ENCODE assay signal across 25 cellular contexts in genomic region chr14:33987565-33988080, GRCh38. TPM values are rescaled to one million over a fixed set of nuclear protein-coding genes. Genes with fewer than 3 reads are reported as not detected.
A peak's percentile ranks its signal among the peaks of the same experiment; 100 is the strongest.
DNase-seq lines count a peak whose midpoint lies in the region; FAIRE-seq and TF ChIP-seq lines count a peak whose summit lies in the region.
"Had no signal": no experiment of that assay in that cellular context is flagged by ENCODE, and none has a peak within 500 bp of the region (broad histone marks: within the 10 kb centered on the region; RNA-seq: fewer than 3 reads in every experiment).

No MANE protein-coding gene starts in this region.

- no peaks in the 10 kb centered on the region for H4K20me1 ChIP-seq in astrocyte (ENCODE audit: insufficient read depth, low read length)
- H4K20me1 ChIP-seq: BLaER1 treated with 17β-estradiol and CSF1 and Interleukin-3, amounts not matched to agents 10 nM and 100 nM had no signal

- H3K27me3 ChIP-seq in astrocyte (ENCODE audit: insufficient read depth, low read length), result no peaks in the 10 kb centered on the region
- H3K27me3 ChIP-seq in stomach smooth muscle (ENCODE audit: control insufficient read depth in 1 of 2, insufficient read depth in 2 of 2, low read length in 2 of 2), result no peaks in the 10 kb centered on the region
- H3K27me3 ChIP-seq: BLaER1 treated with 17β-estradiol and CSF1 and Interleukin-3, amounts not matched to agents 10 nM and 100 nM; transverse colon had no signal

- no peak overlapping the region for H3K4me2 ChIP-seq in astrocyte (ENCODE audit: low read length)
- H3K4me2 ChIP-seq: BLaER1 treated with 17β-estradiol and CSF1 and Interleukin-3, amounts not matched to agents 10 nM and 100 nM; GM23338; PC-9; smooth muscle cell had no signal

- no peak overlapping the region for H3K9ac ChIP-seq in astrocyte (ENCODE audit: low read length)
- no peak overlapping the region for H3K9ac ChIP-seq in stomach smooth muscle (ENCODE audit: low read length in 2 of 2)
- H3K9ac ChIP-seq: BLaER1 treated with 17β-estradiol and CSF1 and Interleukin-3, amounts not matched to agents 10 nM and 100 nM had no signal

- no peak for TF ChIP-seq CTCF in LNCaP clone FGC (IDR thresholded peaks at IDR 0.05; ENCODE audit: control insufficient read depth, extremely low read depth, insufficient read depth)
- no peak for TF ChIP-seq CTCF in astrocyte (IDR thresholded peaks at IDR 0.05; ENCODE audit: insufficient read depth, low read depth, low read length)
- TF ChIP-seq CTCF in glutamatergic neuron (IDR thresholded peaks at IDR 0.05; ENCODE audit: partially characterized antibody, unreplicated experiment), result no peak

- no peak overlapping the region for H3K27ac ChIP-seq in astrocyte (ENCODE audit: low read depth, low read length)
- peak overlapping the region; percentile 31 for H3K27ac ChIP-seq in stomach smooth muscle (ENCODE audit: low read length)
- H3K27ac ChIP-seq: BLaER1 treated with 17β-estradiol and CSF1 and Interleukin-3, amounts not matched to agents 10 nM and 100 nM; PC-9 had no signal

- no peaks in the 10 kb centered on the region for H3K79me2 ChIP-seq in astrocyte (ENCODE audit: insufficient read depth, low read length)

- no peak overlapping the region for H3K4me3 Mint-ChIP-seq in astrocyte (ENCODE audit: unreplicated experiment)
- no peak overlapping the region for H3K4me3 Mint-ChIP-seq in glutamatergic neuron (ENCODE audit: unreplicated experiment)
- H3K4me3 Mint-ChIP-seq: activated naive CD4-positive, alpha-beta T cell treated with anti-CD3 and anti-CD28 coated beads for 36 hours; activated T-helper 1 cell treated with anti-CD3 and anti-CD28 coated beads, Interleukin-12 subunit alpha, Interleukin-12 subunit beta, Interleukin-2, Interleukin-4 antibody, amounts not matched to agents 30 ng/mL and 10 ng/mL and 1 ng/mL, durations not matched to agents 14 hours and 24 hours and 36 hours; GM23338; nephron progenitor cell; stimulated activated naive CD8-positive, alpha-beta T cell treated with anti-CD3 and anti-CD28 coated beads, Interleukin-15, amount 100 ng/mL, for 72 hours had no signal

- peak; percentile 62 for DNase-seq in DMS53 (lab: John Stamatoyannopoulos, UW)
- DNase-seq in LNCaP clone FGC (ENCODE audit: low read depth), result peak; percentile 79
- no peak for DNase-seq in astrocyte (ENCODE audit: low read depth)
- no peak for DNase-seq in KG1 (lab: John Stamatoyannopoulos, UW)
- no peak for DNase-seq in glutamatergic neuron
- no peak for DNase-seq in NCI-H2196 (lab: John Stamatoyannopoulos, UW; ENCODE audit: unreplicated experiment)
- DNase-seq: activated naive CD4-positive, alpha-beta T cell treated with anti-CD3 and anti-CD28 coated beads for 36 hours; NCI-H2081 treated with DMSO at 0.1 percent for 48 hours; NCI-H446; nephron progenitor cell; retina; SIG-M5; stimulated activated CD4-positive, alpha-beta T cell treated with anti-CD3 and anti-CD28 coated beads, Interleukin-1b, Interleukin-23, amount 100 ng/mL, for 48 hours; stimulated activated CD8-positive, alpha-beta memory T cell treated with anti-CD3 and anti-CD28 coated beads, Interleukin-4, amount 100 ng/mL, for 48 hours; stimulated activated naive CD8-positive, alpha-beta T cell treated with anti-CD3 and anti-CD28 coated beads, Interleukin-15, amount 100 ng/mL, for 72 hours; transverse colon had no signal

- H3K36me3 ChIP-seq in astrocyte (ENCODE audit: insufficient read depth, low read length), result no peaks in the 10 kb centered on the region
- H3K36me3 ChIP-seq in stomach smooth muscle (ENCODE audit: control insufficient read depth in 2 of 2, insufficient read depth in 2 of 2, low read length in 2 of 2), result no peaks in the 10 kb centered on the region
- H3K36me3 ChIP-seq: BLaER1 treated with 17β-estradiol and CSF1 and Interleukin-3, amounts not matched to agents 10 nM and 100 nM; transverse colon had no signal

- H3K36me3 Mint-ChIP-seq in astrocyte (ENCODE audit: low read depth, unreplicated experiment), result peaks cover 2% of the 10 kb centered on the region
- no peaks in the 10 kb centered on the region for H3K36me3 Mint-ChIP-seq in glutamatergic neuron (ENCODE audit: unreplicated experiment)

- no peak overlapping the region for H3K4me3 ChIP-seq in LNCaP clone FGC (ENCODE audit: low read depth, low read length)
- no peak overlapping the region for H3K4me3 ChIP-seq in astrocyte (ENCODE audit: insufficient read depth, low read depth, low read length)
- H3K4me3 ChIP-seq in stomach smooth muscle (ENCODE audit: low read length in 2 of 2), result no peak overlapping the region
- H3K4me3 ChIP-seq: BLaER1 treated with 17β-estradiol and CSF1 and Interleukin-3, amounts not matched to agents 10 nM and 100 nM; GM23338; PC-9; smooth muscle cell; transverse colon had no signal

- peaks cover 7% of the 10 kb centered on the region for H3K9me3 Mint-ChIP-seq in astrocyte (ENCODE audit: unreplicated experiment)
- peaks cover 7% of the 10 kb centered on the region for H3K9me3 Mint-ChIP-seq in glutamatergic neuron (ENCODE audit: unreplicated experiment)

- H3K27ac Mint-ChIP-seq in astrocyte (ENCODE audit: unreplicated experiment), result peak overlapping the region; percentile 50
- H3K27ac Mint-ChIP-seq in glutamatergic neuron (ENCODE audit: unreplicated experiment), result no peak overlapping the region
- H3K27ac Mint-ChIP-seq: activated naive CD4-positive, alpha-beta T cell treated with anti-CD3 and anti-CD28 coated beads for 36 hours; activated T-helper 1 cell treated with anti-CD3 and anti-CD28 coated beads, Interleukin-12 subunit alpha, Interleukin-12 subunit beta, Interleukin-2, Interleukin-4 antibody, amounts not matched to agents 30 ng/mL and 10 ng/mL and 1 ng/mL, durations not matched to agents 14 hours and 24 hours and 36 hours; GM23338; nephron progenitor cell; stimulated activated naive CD8-positive, alpha-beta T cell treated with anti-CD3 and anti-CD28 coated beads, Interleukin-15, amount 100 ng/mL, for 72 hours had no signal

- H3K4me1 Mint-ChIP-seq in astrocyte (ENCODE audit: low read depth, unreplicated experiment) (peaks cover 26% of the 10 kb centered on the region), glutamatergic neuron (ENCODE audit: low read depth, unreplicated experiment) (peaks cover 6% of the 10 kb centered on the region)
- H3K4me1 Mint-ChIP-seq: GM23338 had no signal

- H3K27me3 Mint-ChIP-seq in astrocyte (ENCODE audit: low read depth, unreplicated experiment), result no peaks in the 10 kb centered on the region
- H3K27me3 Mint-ChIP-seq in glutamatergic neuron (ENCODE audit: unreplicated experiment), result peaks cover 8% of the 10 kb centered on the region
- H3K27me3 Mint-ChIP-seq: stimulated activated naive CD8-positive, alpha-beta T cell treated with anti-CD3 and anti-CD28 coated beads, Interleukin-15, amount 100 ng/mL, for 72 hours had no signal

- H3K9me3 ChIP-seq in astrocyte (ENCODE audit: insufficient read depth, low read depth, low read length) (peaks cover 4% of the 10 kb centered on the region), stomach smooth muscle (ENCODE audit: control insufficient read depth in 2 of 2, low read length in 2 of 2) (peaks cover 0 to 6% of the 10 kb centered on the region in 2 donors)
- H3K9me3 ChIP-seq: Caco-2, transverse colon had no signal

- no peak overlapping the region for H2AFZ ChIP-seq in astrocyte (ENCODE audit: low read depth, low read length)
- H2AFZ ChIP-seq: GM23338, PC-9 had no signal

- H3K4me1 ChIP-seq in astrocyte (ENCODE audit: insufficient read depth, low read length) (peaks cover 16% of the 10 kb centered on the region), stomach smooth muscle (ENCODE audit: control insufficient read depth, insufficient read depth, low read length) (peaks cover 10% of the 10 kb centered on the region)
- H3K4me1 ChIP-seq: BLaER1 treated with 17β-estradiol and CSF1 and Interleukin-3, amounts not matched to agents 10 nM and 100 nM had no signal

- no peak for FAIRE-seq in astrocyte (lab: Jason Lieb, UNC)
- FAIRE-seq: endothelial cell of umbilical vein, islet of Langerhans had no signal

RNA-seq across cellular contexts. Expression of gene EGLN3, which starts 36.7 kb away (rescaled TPM):
- 13.3 and 24.5 TPM in 2 replicates for total RNA-seq in astrocyte
- total RNA-seq in glutamatergic neuron (ENCODE audit: unreplicated experiment), result 1.9 TPM

Comparison
In these comparisons a context has a peak if more than half of its experiments do, and no peak if none do; other contexts are left out.
1. DNase-seq: peak in DMS53 (single experiment) and LNCaP clone FGC (single experiment); none in astrocyte (single experiment), KG1 (single experiment), glutamatergic neuron (single experiment) and NCI-H2196 (single experiment).